ENCODE assay signal across 24 cellular contexts in genomic region chr4:95431678-95432077, GRCh38.
"Had no signal": no experiment of that assay in that cellular context is flagged by ENCODE, and none has a peak within 500 bp of the region (broad histone marks: within the 10 kb centered on the region; RNA-seq: fewer than 3 reads in every experiment).

No MANE protein-coding gene starts in this region.

- H3K27me3 ChIP-seq: ascending aorta, brain microvascular endothelial cell, cardiac muscle cell, colonic mucosa had no signal

- H3K36me3 ChIP-seq: ascending aorta, brain microvascular endothelial cell, cardiac muscle cell, colonic mucosa had no signal

- H3K36me3 Mint-ChIP-seq: activated CD8-positive, alpha-beta memory T cell treated with anti-CD3 and anti-CD28 coated beads, Interleukin-2, amount 10 ng/mL, durations not matched to agents 7 days and 5 days; activated naive CD4-positive, alpha-beta T cell treated with anti-CD3 and anti-CD28 coated beads, Interleukin-2, amount 50 U/mL, for 24 hours had no signal

- H3K27ac ChIP-seq: ascending aorta, brain microvascular endothelial cell, cardiac muscle cell, colonic mucosa, KMS-11 had no signal

- H3K4me1 ChIP-seq: ascending aorta, colonic mucosa had no signal

- DNase-seq: activated CD4-positive, alpha-beta T cell treated with anti-CD3 and anti-CD28 coated beads for 48 hours; activated CD4-positive, alpha-beta T cell treated with anti-CD3 and anti-CD28 coated beads, Interleukin-2, amount 50 U/mL, for 4 hours; activated CD8-positive, alpha-beta memory T cell treated with anti-CD3 and anti-CD28 coated beads, Interleukin-2, amount 10 ng/mL, durations not matched to agents 7 days and 5 days; activated effector memory CD4-positive, alpha-beta T cell treated with Interleukin-2 at 50 U/mL for 16 hours; activated naive CD4-positive, alpha-beta T cell; activated T-cell treated with anti-CD3 and anti-CD28 coated beads, Interleukin-2, amount 50 U/mL, for 24 hours; brain microvascular endothelial cell; colonic mucosa; NCI-H1092; NCI-H1930; NCI-H446 treated with DMSO at 0.1 percent for 48 hours; NCI-H524 treated with DMSO at 0.1 percent for 48 hours; NK-92 treated with Interleukin-12 subunit alpha and Interleukin-12 subunit beta, amount 100 ng/mL, for 24 hours; OCI-M1; RPMI8226 had no signal

- H3K9me3 ChIP-seq: ascending aorta, colonic mucosa had no signal

- H3K4me3 Mint-ChIP-seq: activated CD8-positive, alpha-beta memory T cell treated with anti-CD3 and anti-CD28 coated beads, Interleukin-2, amount 10 ng/mL, durations not matched to agents 7 days and 5 days; activated naive CD4-positive, alpha-beta T cell treated with anti-CD3 and anti-CD28 coated beads, Interleukin-2, amount 50 U/mL, for 24 hours; activated T-cell treated with anti-CD3 and anti-CD28 coated beads, Interleukin-2, amount 50 U/mL, for 24 hours; activated T-helper 1 cell treated with anti-CD3 and anti-CD28 coated beads, Interleukin-12 subunit alpha, Interleukin-12 subunit beta, Interleukin-2, Interleukin-4 antibody, amounts not matched to agents 30 ng/mL and 10 ng/mL and 1 ng/mL, durations not matched to agents 14 hours and 24 hours and 36 hours; T-helper 1 cell treated with Interleukin-12 subunit alpha and Interleukin-12 subunit beta and Interleukin-4 antibody, amounts not matched to agents 30 μg/mL and 1 μg/mL, for 36 hours had no signal

- H3K27ac Mint-ChIP-seq: activated CD8-positive, alpha-beta memory T cell treated with anti-CD3 and anti-CD28 coated beads, Interleukin-2, amount 10 ng/mL, durations not matched to agents 7 days and 5 days; activated naive CD4-positive, alpha-beta T cell treated with anti-CD3 and anti-CD28 coated beads, Interleukin-2, amount 50 U/mL, for 24 hours; activated T-cell treated with anti-CD3 and anti-CD28 coated beads, Interleukin-2, amount 50 U/mL, for 24 hours; activated T-helper 1 cell treated with anti-CD3 and anti-CD28 coated beads, Interleukin-12 subunit alpha, Interleukin-12 subunit beta, Interleukin-2, Interleukin-4 antibody, amounts not matched to agents 30 ng/mL and 10 ng/mL and 1 ng/mL, durations not matched to agents 14 hours and 24 hours and 36 hours; T-helper 1 cell treated with Interleukin-12 subunit alpha and Interleukin-12 subunit beta and Interleukin-4 antibody, amounts not matched to agents 30 μg/mL and 1 μg/mL, for 36 hours had no signal

- H3K4me1 Mint-ChIP-seq: activated CD8-positive, alpha-beta memory T cell treated with anti-CD3 and anti-CD28 coated beads, Interleukin-2, amount 10 ng/mL, durations not matched to agents 7 days and 5 days; activated naive CD4-positive, alpha-beta T cell treated with anti-CD3 and anti-CD28 coated beads, Interleukin-2, amount 50 U/mL, for 24 hours had no signal

- H3K4me3 ChIP-seq: ascending aorta, cardiac muscle cell, colonic mucosa had no signal

- ATAC-seq: activated CD4-positive, CD25-positive, alpha-beta regulatory T cell treated with anti-CD3 and anti-CD28 coated beads, Interleukin-2, amount 50 U/mL, for 24 hours; activated CD8-positive, alpha-beta memory T cell treated with anti-CD3 and anti-CD28 coated beads, Interleukin-2, amount 10 ng/mL, durations not matched to agents 7 days and 5 days; Panc1; Right ventricle myocardium inferior had no signal

- H3K27me3 Mint-ChIP-seq: activated CD8-positive, alpha-beta memory T cell treated with anti-CD3 and anti-CD28 coated beads, Interleukin-2, amount 10 ng/mL, durations not matched to agents 7 days and 5 days; activated T-cell treated with anti-CD3 and anti-CD28 coated beads, Interleukin-2, amount 50 U/mL, for 24 hours had no signal

- H3K9me3 Mint-ChIP-seq: activated naive CD4-positive, alpha-beta T cell treated with anti-CD3 and anti-CD28 coated beads, Interleukin-2, amount 50 U/mL, for 24 hours; activated T-cell treated with anti-CD3 and anti-CD28 coated beads, Interleukin-2, amount 50 U/mL, for 24 hours; activated T-helper 1 cell treated with anti-CD3 and anti-CD28 coated beads, Interleukin-12 subunit alpha, Interleukin-12 subunit beta, Interleukin-2, Interleukin-4 antibody, amounts not matched to agents 30 ng/mL and 10 ng/mL and 1 ng/mL, durations not matched to agents 14 hours and 24 hours and 36 hours; T-helper 1 cell treated with Interleukin-12 subunit alpha and Interleukin-12 subunit beta and Interleukin-4 antibody, amounts not matched to agents 30 μg/mL and 1 μg/mL, for 36 hours had no signal
